ENCODE assay signal across 16 cellular contexts in the genomic region with DNA sequence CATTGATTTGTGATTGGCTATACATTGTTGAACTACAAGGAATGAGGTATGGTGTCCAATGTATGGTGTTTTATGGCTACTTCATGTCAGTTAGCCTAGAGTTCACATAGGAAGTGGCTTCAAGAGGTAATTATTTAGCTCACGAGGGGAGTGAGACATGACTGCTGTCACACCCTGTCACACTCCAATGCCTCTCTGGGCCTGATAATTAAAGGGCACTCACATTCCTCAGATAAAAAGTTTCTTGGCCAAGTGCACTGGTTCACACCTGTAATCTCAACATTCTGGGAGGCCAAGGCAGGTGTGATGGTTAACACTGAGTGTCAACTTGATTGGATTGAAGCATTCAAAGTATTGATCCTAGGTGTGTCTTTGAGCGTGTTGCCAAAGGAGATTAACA.
DNase-seq lines count a peak whose midpoint lies in the region; ATAC-seq and TF ChIP-seq lines count a peak whose summit lies in the region.
"Had no signal": no experiment of that assay in that cellular context is flagged by ENCODE, and none has a peak within 500 bp of the region (broad histone marks: within the 10 kb centered on the region; RNA-seq: fewer than 3 reads in every experiment).

No MANE protein-coding gene starts in this region.

- intact Hi-C loops in activated naive CD4-positive, alpha-beta T cell treated with anti-CD3 and anti-CD28 coated beads for 36 hours (cut with micrococcal nuclease) = no loop called here

- no peak overlapping the region for H3K23ac ChIP-seq in mesendoderm (ENCODE audit: low read length)

- H2BK5ac ChIP-seq in mesendoderm (ENCODE audit: low read length) = no peak overlapping the region

- no peak overlapping the region for H3K4ac ChIP-seq in mesendoderm (ENCODE audit: low read depth, low read length)

- no peaks in the 10 kb centered on the region for H3K4me1 Mint-ChIP-seq in activated naive CD4-positive, alpha-beta T cell treated with anti-CD3 and anti-CD28 coated beads for 36 hours (ENCODE audit: low read depth)
- H3K4me1 Mint-ChIP-seq: activated CD8-positive, alpha-beta memory T cell treated with anti-CD3 and anti-CD28 coated beads, Interleukin-2, amount 10 ng/mL, durations not matched to agents 7 days and 5 days had no signal

- no peak overlapping the region for H4K8ac ChIP-seq in mesendoderm (ENCODE audit: low read depth, low read length)

- H3K79me2 ChIP-seq in mesendoderm (ENCODE audit: control insufficient read depth, insufficient read depth, low read length) = no peaks in the 10 kb centered on the region

- no peaks in the 10 kb centered on the region for H3K36me3 ChIP-seq in mesendoderm (ENCODE audit: control insufficient read depth, insufficient read depth, low read length)
- H3K36me3 ChIP-seq: thyroid gland had no signal

- H3K4me3 ChIP-seq in mesendoderm (ENCODE audit: low read length) = no peak overlapping the region
- H3K4me3 ChIP-seq: esophagus squamous epithelium, SJSA1, spleen, thyroid gland had no signal

- no peak overlapping the region for H3K27ac Mint-ChIP-seq in activated naive CD4-positive, alpha-beta T cell treated with anti-CD3 and anti-CD28 coated beads for 36 hours
- H3K27ac Mint-ChIP-seq: activated CD8-positive, alpha-beta memory T cell treated with anti-CD3 and anti-CD28 coated beads, Interleukin-2, amount 10 ng/mL, durations not matched to agents 7 days and 5 days; CD4-positive, CD25-positive, alpha-beta regulatory T cell had no signal

- H2BK120ac ChIP-seq in mesendoderm (ENCODE audit: low read depth, low read length) = no peak overlapping the region

- H3K4me2 ChIP-seq in mesendoderm (ENCODE audit: low read length) = no peak overlapping the region

- WGBS in mesendoderm (ENCODE audit: extremely low coverage, insufficient coverage, low lambda C conversion rate) = no CpG with 5 or more reads among the region's 2 CpGs

- peaks cover 28% of the 10 kb centered on the region for H3K36me3 Mint-ChIP-seq in activated naive CD4-positive, alpha-beta T cell treated with anti-CD3 and anti-CD28 coated beads for 36 hours (ENCODE audit: low read depth)

- DNase-seq in mesendoderm = peak; percentile 43
- DNase-seq in HEK293T (ENCODE audit: extremely low spot score) = no peak
- no peak for DNase-seq in activated naive CD4-positive, alpha-beta T cell treated with anti-CD3 and anti-CD28 coated beads for 36 hours
- no peak for DNase-seq in NCI-H446 (lab: John Stamatoyannopoulos, UW)
- DNase-seq in T-helper 1 cell = no peak
- DNase-seq: activated CD8-positive, alpha-beta memory T cell treated with anti-CD3 and anti-CD28 coated beads, Interleukin-2, amount 10 ng/mL, durations not matched to agents 7 days and 5 days; CD4-positive, CD25-positive, alpha-beta regulatory T cell; esophagus squamous epithelium; Kasumi-1; NCI-H2029 treated with DMSO at 0.1 percent for 48 hours; spleen; thyroid gland had no signal

- H3K4me3 Mint-ChIP-seq in activated naive CD4-positive, alpha-beta T cell treated with anti-CD3 and anti-CD28 coated beads for 36 hours = no peak overlapping the region
- H3K4me3 Mint-ChIP-seq: activated CD8-positive, alpha-beta memory T cell treated with anti-CD3 and anti-CD28 coated beads, Interleukin-2, amount 10 ng/mL, durations not matched to agents 7 days and 5 days; CD4-positive, CD25-positive, alpha-beta regulatory T cell had no signal

- no peaks in the 10 kb centered on the region for H3K27me3 ChIP-seq in mesendoderm (ENCODE audit: insufficient read depth, low read length, poor library complexity)
- H3K27me3 ChIP-seq: esophagus squamous epithelium, SJSA1, spleen, thyroid gland had no signal

- H2AK5ac ChIP-seq in mesendoderm (ENCODE audit: low read length) = no peak overlapping the region

- H4K5ac ChIP-seq in mesendoderm (ENCODE audit: low read length) = no peak overlapping the region

- H3K9me3 Mint-ChIP-seq in activated naive CD4-positive, alpha-beta T cell treated with anti-CD3 and anti-CD28 coated beads for 36 hours = no peaks in the 10 kb centered on the region

- H2BK15ac ChIP-seq in mesendoderm (replicated peaks; ENCODE audit: low read depth) = no peak overlapping the region

- H3K9ac ChIP-seq in mesendoderm (ENCODE audit: low read length) = no peak overlapping the region

- no peaks in the 10 kb centered on the region for H3K4me1 ChIP-seq in mesendoderm (ENCODE audit: control insufficient read depth, low read depth, low read length)
- H3K4me1 ChIP-seq: spleen, thyroid gland had no signal

- no peak overlapping the region for H3K27ac ChIP-seq in mesendoderm (ENCODE audit: low read depth, low read length)
- H3K27ac ChIP-seq: esophagus squamous epithelium, SJSA1, spleen, thyroid gland had no signal

- no peak overlapping the region for H3K56ac ChIP-seq in mesendoderm (ENCODE audit: low read length)

- CTCF ChIA-PET in HEK293T (lab: Yijun Ruan, JAX) = no interaction called here
- CTCF ChIA-PET in activated naive CD4-positive, alpha-beta T cell treated with anti-CD3 and anti-CD28 coated beads for 36 hours (lab: Charles Lee) = interaction anchor here (0.6 kb wide), 1 partner anchor 15 kb away, joined by 3 read pairs; no protein-coding TSS in a partner anchor

- H3K79me1 ChIP-seq in mesendoderm (ENCODE audit: low read length) = no peaks in the 10 kb centered on the region

- ATAC-seq in GM18907 (IDR thresholded peaks at IDR 0.05; ENCODE audit: unreplicated experiment) (peak; percentile 94), GM21528 (IDR thresholded peaks at IDR 0.05; ENCODE audit: low FRiP score, unreplicated experiment) (peak; percentile 51), HG03139 (IDR thresholded peaks at IDR 0.05; ENCODE audit: unreplicated experiment) (peak; percentile 86)
- ATAC-seq: activated CD8-positive, alpha-beta memory T cell treated with anti-CD3 and anti-CD28 coated beads, Interleukin-2, amount 10 ng/mL, durations not matched to agents 7 days and 5 days had no signal

- no peaks in the 10 kb centered on the region for H3K27me3 Mint-ChIP-seq in activated naive CD4-positive, alpha-beta T cell treated with anti-CD3 and anti-CD28 coated beads for 36 hours (ENCODE audit: low read depth)
- H3K27me3 Mint-ChIP-seq: activated CD8-positive, alpha-beta memory T cell treated with anti-CD3 and anti-CD28 coated beads, Interleukin-2, amount 10 ng/mL, durations not matched to agents 7 days and 5 days; CD4-positive, CD25-positive, alpha-beta regulatory T cell had no signal

- POLR2A ChIA-PET in HEK293T (lab: Yijun Ruan, JAX) = no interaction called here

- H3K18ac ChIP-seq in mesendoderm (ENCODE audit: low read length) = no peak overlapping the region

TF ChIP-seq in HEK293T, 16 proteins besides CTCF, POLR2A, EP300 and RAD21:
- TF ChIP-seq FOXA1 (IDR thresholded peaks at IDR 0.05) (no peak), NFRKB (IDR thresholded peaks at IDR 0.05) (no peak), ZNF384 (IDR thresholded peaks at IDR 0.05) (no peak), HDGF (IDR thresholded peaks at IDR 0.05; ENCODE audit: borderline replicate concordance) (no peak), FOXK2 (IDR thresholded peaks at IDR 0.05) (no peak), ELF4 (IDR thresholded peaks at IDR 0.05) (no peak), LEF1 (IDR thresholded peaks at IDR 0.05; ENCODE audit: borderline replicate concordance) (no peak), SP1 (IDR thresholded peaks at IDR 0.05) (no peak), FOXM1 (IDR thresholded peaks at IDR 0.05; ENCODE audit: borderline replicate concordance) (no peak), BHLHE40 (IDR thresholded peaks at IDR 0.05; ENCODE audit: borderline replicate concordance) (no peak), L3MBTL2 (conservative IDR thresholded peaks at IDR 0.05) (no peak), TARDBP (IDR thresholded peaks at IDR 0.05) (no peak), CTBP1 (IDR thresholded peaks at IDR 0.05; ENCODE audit: borderline replicate concordance) (no peak), SUZ12 (IDR thresholded peaks at IDR 0.05) (no peak), ARNT (IDR thresholded peaks at IDR 0.05) (no peak)
- TF ChIP-seq, protein P1, sequence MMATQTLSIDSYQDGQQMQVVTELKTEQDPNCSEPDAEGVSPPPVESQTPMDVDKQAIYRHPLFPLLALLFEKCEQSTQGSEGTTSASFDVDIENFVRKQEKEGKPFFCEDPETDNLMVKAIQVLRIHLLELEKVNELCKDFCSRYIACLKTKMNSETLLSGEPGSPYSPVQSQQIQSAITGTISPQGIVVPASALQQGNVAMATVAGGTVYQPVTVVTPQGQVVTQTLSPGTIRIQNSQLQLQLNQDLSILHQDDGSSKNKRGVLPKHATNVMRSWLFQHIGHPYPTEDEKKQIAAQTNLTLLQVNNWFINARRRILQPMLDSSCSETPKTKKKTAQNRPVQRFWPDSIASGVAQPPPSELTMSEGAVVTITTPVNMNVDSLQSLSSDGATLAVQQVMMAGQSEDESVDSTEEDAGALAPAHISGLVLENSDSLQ (IDR thresholded peaks at IDR 0.05) = no peak
